ENCODE assay signal across 22 cellular contexts in genomic region chr19:56441206-56441792, GRCh38. TPM values are rescaled to one million over a fixed set of nuclear protein-coding genes. Genes with fewer than 3 reads are reported as not detected.
DNase-seq lines count a peak whose midpoint lies in the region; ATAC-seq, FAIRE-seq and TF ChIP-seq lines count a peak whose summit lies in the region.
"Had no signal": no experiment of that assay in that cellular context is flagged by ENCODE, and none has a peak within 500 bp of the region (broad histone marks: within the 10 kb centered on the region; RNA-seq: fewer than 3 reads in every experiment).

No MANE protein-coding gene starts in this region.

- intact Hi-C loops in right cardiac atrium (cut with DNase I): no loop called here
- intact Hi-C loops in left cardiac atrium (cut with DNase I): no loop called here
- intact Hi-C loops in GM12878 (cut with micrococcal nuclease; ENCODE audit: unreplicated experiment): no loop called here

- no peaks in the 10 kb centered on the region for H3K36me3 ChIP-seq in GM12878 (ENCODE audit: control insufficient read depth in 2 of 2, insufficient read depth in 2 of 2, low read length in 1 of 2)
- no peaks in the 10 kb centered on the region for H3K36me3 ChIP-seq in liver (ENCODE audit: control insufficient read depth in 4 of 4, insufficient read depth in 3 of 4, low read depth in 1 of 4, low read length in 3 of 4)
- H3K36me3 ChIP-seq: MG63, SJSA1 had no signal

- SMC1A ChIA-PET in GM12878 (lab: Charles Lee; ENCODE audit: uncharacterized antibody, unreplicated experiment): no interaction called here

- H3K27ac ChIP-seq in right cardiac atrium (ENCODE audit: low read length) (no peak overlapping the region), GM12878 (ENCODE audit: control insufficient read depth, insufficient read depth) (no peak overlapping the region), liver (ENCODE audit: low read depth in 1 of 2, low read length in 2 of 2) (no peak overlapping the region)
- H3K27ac ChIP-seq: 22Rv1, PC-9, SJSA1 had no signal

- CTCF ChIA-PET in GM12878 (lab: Yijun Ruan, JAX): no interaction called here

- in situ Hi-C loops in GM12878 (cut with MboI): no loop called here

- H4K20me1 ChIP-seq in GM12878 (ENCODE audit: control insufficient read depth, insufficient read depth): no peaks in the 10 kb centered on the region

- H3K4me2 ChIP-seq in GM12878 (ENCODE audit: control insufficient read depth, insufficient read depth): no peak overlapping the region
- H3K4me2 ChIP-seq: PC-9 had no signal

- H3K9me3 ChIP-seq in right cardiac atrium (ENCODE audit: control insufficient read depth, low read length) (peaks cover 12% of the 10 kb centered on the region), GM12878 (replicated peaks; ENCODE audit: control insufficient read depth, insufficient read depth, low read length) (peaks cover 2% of the 10 kb centered on the region; the same call in 2 of the 3 replicates), liver (ENCODE audit: control insufficient read depth in 4 of 4, low read length in 3 of 4) (peaks cover 26 to 69% (median 52%) of the 10 kb centered on the region in 4 donors)

- RAD21 ChIA-PET in GM12878 (lab: Charles Lee; ENCODE audit: unreplicated experiment): no interaction called here

- H3K9ac ChIP-seq in GM12878 (ENCODE audit: control insufficient read depth, insufficient read depth, low read length): no peak overlapping the region
- H3K9ac ChIP-seq in liver (ENCODE audit: low read depth in 1 of 2, low read length in 2 of 2): no peak overlapping the region

- BruUV-seq in GM12878 (replicated peaks; lab: Mats Ljungman, UMichigan): no TSS peak

- H3K27me3 ChIP-seq in right cardiac atrium (ENCODE audit: control insufficient read depth, insufficient read depth) (no peaks in the 10 kb centered on the region), GM12878 (replicated peaks in 1 of 2; ENCODE audit: control insufficient read depth in 2 of 2, insufficient read depth in 2 of 2, low read length in 1 of 2) (no peaks in the 10 kb centered on the region), liver (ENCODE audit: control insufficient read depth in 4 of 4, insufficient read depth in 4 of 4, low read length in 3 of 4) (no peaks in the 10 kb centered on the region)
- H3K27me3 ChIP-seq: BE2C, MG63, SJSA1 had no signal

- DNase-seq in right cardiac atrium (no peak), left cardiac atrium (no peak), GM12878 (ENCODE audit: low read depth, low spot score) (no peak), GM19240 (ENCODE audit: insufficient read length, low spot score) (no peak), SKM-1 treated with dmso at 0.1 percent for 144 hours (lab: John Stamatoyannopoulos, UW; ENCODE audit: unreplicated experiment) (no peak)
- DNase-seq in stimulated activated CD4-positive, alpha-beta T cell treated with anti-CD3 and anti-CD28 coated beads, Interleukin-4, amount 100 ng/mL, for 1 hour: no peak
- DNase-seq: BE2C, DMS153, DND-41, KBM-7, MG63, NCI-H2029, NCI-H446, NCI-H524 treated with DMSO at 0.1 percent for 48 hours, NCI-H774, PC-9, Right ventricle myocardium superior, RPMI8226 had no signal

- H3K79me2 ChIP-seq in GM12878 (ENCODE audit: control insufficient read depth, insufficient read depth, low read length): no peaks in the 10 kb centered on the region

- H2AFZ ChIP-seq in GM12878 (ENCODE audit: control insufficient read depth, low read depth, low read length): no peak overlapping the region
- H2AFZ ChIP-seq: PC-9 had no signal

- POLR2A ChIA-PET in GM12878 (lab: Charles Lee): no interaction called here

- H3K4me1 ChIP-seq in right cardiac atrium (ENCODE audit: control insufficient read depth, insufficient read depth, low read length) (no peaks in the 10 kb centered on the region), GM12878 (ENCODE audit: control insufficient read depth, insufficient read depth, low read length) (no peaks in the 10 kb centered on the region), liver (ENCODE audit: control insufficient read depth in 4 of 4, insufficient read depth in 4 of 4, low read length in 3 of 4) (no peaks in the 10 kb centered on the region)
- H3K4me1 ChIP-seq: BE2C, SJSA1 had no signal

- FAIRE-seq in GM12878 (lab: Jason Lieb, UNC): no peak
- FAIRE-seq: GM18507 had no signal

- peak overlapping the region; percentile 14 for H3K4me3 ChIP-seq in right cardiac atrium (ENCODE audit: low read length)
- H3K4me3 ChIP-seq in GM12878: no peak overlapping the region
- peak overlapping the region in 2 of 3 donors; percentile 9 to 27 for H3K4me3 ChIP-seq in liver (ENCODE audit: low read depth in 1 of 3, low read length in 3 of 3)
- H3K4me3 ChIP-seq: MG63, PC-9, SJSA1 had no signal

- TF ChIP-seq CTCF in GM12878 (IDR thresholded peaks at IDR 0.05 in 2 of 3, conservative IDR thresholded peaks at IDR 0.05 in 1 of 3; ENCODE audit: control insufficient read depth in 2 of 3, extremely low read depth in 1 of 3, insufficient read depth in 1 of 3, low read depth in 3 of 3, low read length in 3 of 3) (no peak), liver (IDR thresholded peaks at IDR 0.05; ENCODE audit: low read depth, low read length, missing input control) (no peak)

- TF ChIP-seq EP300 in GM12878 (IDR thresholded peaks at IDR 0.05; ENCODE audit: borderline replicate concordance in 1 of 2, control insufficient read depth in 1 of 2, low read depth in 2 of 2, low read length in 2 of 2): no peak

- TF ChIP-seq POLR2A in GM12878 (IDR thresholded peaks at IDR 0.05; ENCODE audit: low read depth, low read length): no peak

- 98% methylated on average over 8 of the region's 8 CpGs for WGBS in right cardiac atrium
- 18% methylated on average over 8 of the region's 8 CpGs for WGBS in GM12878 (ENCODE audit: insufficient coverage, insufficient replicate concordance, low lambda C conversion rate, missing lambda C conversion rate)
- 96% methylated on average over 8 of the region's 8 CpGs for WGBS in liver

- ATAC-seq in right cardiac atrium: no peak
- no peak for ATAC-seq in left cardiac atrium
- no peak for ATAC-seq in GM12878

- no peak for TF ChIP-seq RAD21 in GM12878 (IDR thresholded peaks at IDR 0.05; ENCODE audit: insufficient read depth, low read depth, low read length)
- TF ChIP-seq RAD21 in liver (IDR thresholded peaks at IDR 0.05): no peak

RNA-seq across cellular contexts. Expression of gene ZNF667, which starts 35.8 kb away (rescaled TPM):
- total RNA-seq in right cardiac atrium (1 to 10 TPM; 3.3 to 7.2 (median 5.3) TPM), left cardiac atrium (1 to 10 TPM; 4.0 to 4.9 TPM), GM12878 (2014; rRNA removed) (not detected in 2 replicates), GM12878 (2014; rRNA removed; fragmentation: Illumina TruSeq; extraction: Trizol) (not detected in 2 replicates), GM12878 (2021) (not detected in 2 replicates), liver (1 to 10 TPM; 1.3 to 1.7 TPM)
- polyA plus RNA-seq in right cardiac atrium (3.2 TPM), GM12878 (2011; rRNA removed) (not detected in 2 replicates), GM12878 (2014; fragmentation: Illumina TruSeq; extraction: Trizol) (not detected in 2 replicates), GM12878 (2014; fragmentation: Nextera tagmentation; extraction: Ambion mirVana) (not detected), GM12878 (2014; rRNA removed) (not detected in 2 replicates), GM12878 (2016; fragmentation: Nextera tagmentation; extraction: Ambion mirVana) (under 1 TPM in 1 of 2 experiments, not detected in 1; 0.10 TPM), liver (under 1 TPM; 0.31 to 0.58 TPM)
- total RNA-seq in GM12878 (2013; cell fraction: nucleolus; rRNA removed): not detected in 2 replicates
- not detected for polyA plus RNA-seq in GM12878 (2011; ENCODE audit: low read depth)
- not detected in 2 replicates for polyA plus RNA-seq in GM12878 (2011; cell fraction: cytosol; rRNA removed)
- not detected in 2 replicates for polyA plus RNA-seq in GM12878 (2011; cell fraction: nucleus; rRNA removed)
- not detected in 2 replicates for polyA plus RNA-seq in GM12878 (2012)
- not detected in 2 replicates for polyA minus RNA-seq in GM12878 (2011; rRNA and poly(A)+ RNA removed)
- polyA minus RNA-seq in GM12878 (2011; cell fraction: cytosol; rRNA and poly(A)+ RNA removed): not detected in 2 replicates
- polyA minus RNA-seq in GM12878 (2011; cell fraction: nucleus; rRNA and poly(A)+ RNA removed): not detected in 2 replicates
- total RNA-seq: PC-9, SJSA1 had no signal

RNA-seq across cellular contexts. Expression of gene ZNF583, which starts 37.2 kb away (rescaled TPM):
- total RNA-seq in right cardiac atrium (1 to 10 TPM; 5.6 to 8.6 (median 7.0) TPM), left cardiac atrium (1 to 10 TPM; 5.0 to 6.2 TPM), GM12878 (2014; rRNA removed) (1.0 and 1.2 TPM in 2 replicates), GM12878 (2014; rRNA removed; fragmentation: Illumina TruSeq; extraction: Trizol) (2.4 and 3.1 TPM in 2 replicates), GM12878 (2021) (1.6 and 1.8 TPM in 2 replicates), liver (1 to 10 TPM; 2.3 to 2.5 TPM)
- polyA plus RNA-seq in right cardiac atrium (3.1 TPM), GM12878 (2011; rRNA removed) (1.4 and 2.5 TPM in 2 replicates), GM12878 (2014; fragmentation: Illumina TruSeq; extraction: Trizol) (1.4 and 2.0 TPM in 2 replicates), GM12878 (2014; fragmentation: Nextera tagmentation; extraction: Ambion mirVana) (under 1 TPM; 0.40 to 0.60 TPM), GM12878 (2014; rRNA removed) (0.54 and 1.3 TPM in 2 replicates), GM12878 (2016; fragmentation: Nextera tagmentation; extraction: Ambion mirVana) (1 to 10 TPM; 2.2 to 2.7 TPM), liver (1 to 10 TPM in 1 of 2 donors, under 1 TPM in 1; 0.75 to 1.5 TPM)
- total RNA-seq in GM12878 (2013; cell fraction: nucleolus; rRNA removed): 14.9 and 17.1 TPM in 2 replicates
- 0.60 TPM for polyA plus RNA-seq in GM12878 (2011; ENCODE audit: low read depth)
- 0.28 and 0.43 TPM in 2 replicates for polyA plus RNA-seq in GM12878 (2011; cell fraction: cytosol; rRNA removed)
- 0.78 and 0.90 TPM in 2 replicates for polyA plus RNA-seq in GM12878 (2011; cell fraction: nucleus; rRNA removed)
- polyA plus RNA-seq in GM12878 (2012): 1.6 and 1.7 TPM in 2 replicates
- 1.8 and 3.0 TPM in 2 replicates for polyA minus RNA-seq in GM12878 (2011; rRNA and poly(A)+ RNA removed)
- 0.21 and 0.94 TPM in 2 replicates for polyA minus RNA-seq in GM12878 (2011; cell fraction: cytosol; rRNA and poly(A)+ RNA removed)
- polyA minus RNA-seq in GM12878 (2011; cell fraction: nucleus; rRNA and poly(A)+ RNA removed): 2.2 and 3.7 TPM in 2 replicates

RNA-seq across cellular contexts. Expression of gene ZNF582, which starts 48.0 kb away (rescaled TPM):
- total RNA-seq in right cardiac atrium (1 to 10 TPM; 3.6 to 5.8 (median 4.8) TPM), left cardiac atrium (1 to 10 TPM; 4.0 to 4.4 TPM), GM12878 (2014; rRNA removed) (0.38 and 0.85 TPM in 2 replicates), GM12878 (2014; rRNA removed; fragmentation: Illumina TruSeq; extraction: Trizol) (0.32 and 0.76 TPM in 2 replicates), GM12878 (2021) (0.44 and 0.90 TPM in 2 replicates), liver (1 to 10 TPM; 1.3 to 2.1 TPM)
- polyA plus RNA-seq in right cardiac atrium (6.3 TPM), GM12878 (2011; rRNA removed) (0.73 and 0.88 TPM in 2 replicates), GM12878 (2014; fragmentation: Illumina TruSeq; extraction: Trizol) (0.60 and 1.1 TPM in 2 replicates), GM12878 (2014; fragmentation: Nextera tagmentation; extraction: Ambion mirVana) (under 1 TPM in 1 of 2 experiments, not detected in 1; 0.37 TPM), GM12878 (2014; rRNA removed) (0.58 and 1.4 TPM in 2 replicates), GM12878 (2016; fragmentation: Nextera tagmentation; extraction: Ambion mirVana) (1 to 10 TPM; 1.3 to 1.4 TPM), liver (1 to 10 TPM; 1.3 to 1.5 TPM)
- total RNA-seq in GM12878 (2013; cell fraction: nucleolus; rRNA removed): 1.3 and 2.6 TPM in 2 replicates
- 0.81 TPM for polyA plus RNA-seq in GM12878 (2011; ENCODE audit: low read depth)
- polyA plus RNA-seq in GM12878 (2011; cell fraction: cytosol; rRNA removed): 0.16 and 0.50 TPM in 2 replicates
- 0.99 and 1.3 TPM in 2 replicates for polyA plus RNA-seq in GM12878 (2011; cell fraction: nucleus; rRNA removed)
- polyA plus RNA-seq in GM12878 (2012): 0.79 and 1.2 TPM in 2 replicates
- 0.59 and 0.77 TPM in 2 replicates for polyA minus RNA-seq in GM12878 (2011; rRNA and poly(A)+ RNA removed)
- 1.3 TPM in 1 of 2 replicates, not detected in the other for polyA minus RNA-seq in GM12878 (2011; cell fraction: cytosol; rRNA and poly(A)+ RNA removed)
- 0.24 and 0.96 TPM in 2 replicates for polyA minus RNA-seq in GM12878 (2011; cell fraction: nucleus; rRNA and poly(A)+ RNA removed)
